Comparison of ENCODE assay signal across 25 cellular contexts in the genomic region with DNA sequence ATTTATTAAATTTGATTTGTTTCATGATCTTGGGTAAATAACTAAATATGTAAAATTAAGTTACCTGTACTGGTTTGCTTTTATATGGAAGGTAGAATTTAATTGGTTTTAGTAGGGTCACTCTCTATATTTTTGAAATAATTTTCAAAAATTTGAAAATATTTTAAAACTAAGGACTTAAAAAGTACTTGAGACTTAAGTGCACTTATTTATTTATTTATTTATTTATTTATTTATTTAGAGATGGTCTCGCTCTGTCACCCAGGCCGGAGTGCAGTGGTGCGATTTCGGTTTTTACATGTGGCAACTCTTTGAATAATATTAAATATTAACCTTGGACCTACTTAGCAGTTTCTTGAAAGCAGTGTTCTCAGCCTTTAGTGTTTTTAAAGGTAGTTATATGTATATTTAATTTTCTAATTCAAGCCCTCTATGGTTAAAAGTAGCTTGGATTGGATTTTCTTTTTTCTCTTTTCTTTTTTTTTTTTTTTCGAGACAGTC.
"Had no signal": no experiment of that assay in that cellular context is flagged by ENCODE, and none has a peak within 500 bp of the region (broad histone marks: within the 10 kb centered on the region; RNA-seq: fewer than 3 reads in every experiment).

No MANE protein-coding gene starts in this region.

- FAIRE-seq: frontal cortex had no signal

- H3K27ac ChIP-seq: ascending aorta, breast epithelium, cardiac muscle cell, colonic mucosa had no signal

- ATAC-seq: activated CD4-positive, alpha-beta T cell treated with anti-CD3 and anti-CD28 coated beads for 36 hours; activated CD8-positive, alpha-beta memory T cell treated with anti-CD3 and anti-CD28 coated beads, Interleukin-2, amount 10 ng/mL, durations not matched to agents 7 days and 5 days; activated CD8-positive, alpha-beta T cell treated with anti-CD3 and anti-CD28 coated beads, Interleukin-2, amount 10 ng/mL, durations not matched to agents 7 days and 5 days; activated naive CD4-positive, alpha-beta T cell treated with anti-CD3 and anti-CD28 coated beads, Interleukin-2, amount 50 U/mL, for 72 hours had no signal

- H3K27me3 ChIP-seq: ascending aorta, breast epithelium, cardiac muscle cell, colonic mucosa had no signal

- DNase-seq: activated CD4-positive, alpha-beta memory T cell treated with anti-CD3 and anti-CD28 coated beads for 36 hours; activated CD4-positive, alpha-beta T cell treated with anti-CD3 and anti-CD28 coated beads for 36 hours; activated CD4-positive, alpha-beta T cell treated with anti-CD3 and anti-CD28 coated beads, Interleukin-2, amount 10 ng/mL, durations not matched to agents 24 days and 14 days; activated CD4-positive, CD25-positive, alpha-beta regulatory T cell; activated CD4-positive, CD25-positive, alpha-beta regulatory T cell treated with anti-CD3 and anti-CD28 coated beads, Interleukin-2, amount 50 U/mL, for 72 hours; activated CD8-positive, alpha-beta memory T cell treated with anti-CD3 and anti-CD28 coated beads, Interleukin-2, amount 10 ng/mL, durations not matched to agents 7 days and 5 days; activated CD8-positive, alpha-beta memory T cell treated with anti-CD3 and anti-CD28 coated beads, Interleukin-2, amount 50 U/mL, for 4 hours; activated CD8-positive, alpha-beta T cell treated with anti-CD3 and anti-CD28 coated beads, Interleukin-2, amount 10 ng/mL, durations not matched to agents 7 days and 5 days; activated gamma-delta T cell; activated naive CD4-positive, alpha-beta T cell; activated naive CD4-positive, alpha-beta T cell treated with anti-CD3 and anti-CD28 coated beads, Interleukin-2, amount 10 ng/mL, durations not matched to agents 7 days and 5 days; activated naive CD8-positive, alpha-beta T cell treated with anti-CD3 and anti-CD28 coated beads, Interleukin-2, amount 10 ng/mL, durations not matched to agents 7 days and 5 days; activated T-cell treated with anti-CD3 and anti-CD28 coated beads, Interleukin-2, amount 50 U/mL, for 1 hour; activated T-cell treated with anti-CD3 and anti-CD28 coated beads, Interleukin-2, amount 50 U/mL, for 48 hours; central memory CD4-positive, alpha-beta T cell; cerebellar nuclear complex; colonic mucosa; effector CD8-positive, alpha-beta T cell; foreskin fibroblast; T-helper 2 cell had no signal

- H3K9me3 ChIP-seq: ascending aorta, breast epithelium, colonic mucosa had no signal

- H3K4me3 ChIP-seq: ascending aorta, breast epithelium, cardiac muscle cell, colonic mucosa had no signal

- H3K4me1 ChIP-seq: ascending aorta, breast epithelium, colonic mucosa had no signal

- H3K36me3 ChIP-seq: ascending aorta, breast epithelium, colonic mucosa had no signal
